In genomic region chr12:71638499-71638898, GRCh38 we compare ENCODE assay signal across 15 cellular contexts.
"Had no signal": no experiment of that assay in that cellular context is flagged by ENCODE, and none has a peak within 500 bp of the region (broad histone marks: within the 10 kb centered on the region; RNA-seq: fewer than 3 reads in every experiment).

No MANE protein-coding gene starts in this region.

- H3K4me2 ChIP-seq: neural progenitor cell had no signal

- H3K27me3 Mint-ChIP-seq: stimulated activated naive CD8-positive, alpha-beta T cell treated with anti-CD3 and anti-CD28 coated beads, Interleukin-15, amount 100 ng/mL, for 72 hours had no signal

- H3K4me1 ChIP-seq: body of pancreas, gastroesophageal sphincter, neural progenitor cell, sigmoid colon, transverse colon, vagina had no signal

- H2AFZ ChIP-seq: neural progenitor cell had no signal

- H3K9me3 Mint-ChIP-seq: neural progenitor cell; stimulated activated naive CD8-positive, alpha-beta T cell treated with anti-CD3 and anti-CD28 coated beads, Interleukin-15, amount 100 ng/mL, for 72 hours had no signal

- H3K4me3 Mint-ChIP-seq: neural progenitor cell; stimulated activated naive CD8-positive, alpha-beta T cell treated with anti-CD3 and anti-CD28 coated beads, Interleukin-15, amount 100 ng/mL, for 72 hours had no signal

- ATAC-seq: body of pancreas, gastroesophageal sphincter had no signal

- H3K9me3 ChIP-seq: body of pancreas, gastroesophageal sphincter, heart left ventricle, left lung, ovary, sigmoid colon, suprapubic skin, transverse colon, vagina had no signal

- H3K27ac Mint-ChIP-seq: neural progenitor cell had no signal

- H3K27me3 ChIP-seq: body of pancreas, gastroesophageal sphincter, heart left ventricle, left lung, neural progenitor cell, ovary, sigmoid colon, suprapubic skin, transverse colon, vagina had no signal

- H3K4me1 Mint-ChIP-seq: neural progenitor cell had no signal

- H3K36me3 ChIP-seq: ovary had no signal

- H3K27ac ChIP-seq: body of pancreas, gastroesophageal sphincter, heart left ventricle, left lung, neural progenitor cell, ovary, sigmoid colon, suprapubic skin, transverse colon, vagina had no signal

- DNase-seq: activated CD4-positive, CD25-positive, alpha-beta regulatory T cell treated with anti-CD3 and anti-CD28 coated beads, Interleukin-2, amount 50 U/mL, for 72 hours; activated CD8-positive, alpha-beta memory T cell treated with anti-CD3 and anti-CD28 coated beads for 24 hours; activated CD8-positive, alpha-beta memory T cell treated with anti-CD3 and anti-CD28 coated beads, Interleukin-2, amount 50 U/mL, for 48 hours; activated gamma-delta T cell; body of pancreas; heart left ventricle; left lung; ovary; sigmoid colon; stimulated activated naive CD8-positive, alpha-beta T cell treated with anti-CD3 and anti-CD28 coated beads, Interleukin-15, amount 100 ng/mL, for 72 hours; transverse colon had no signal

- H3K4me3 ChIP-seq: body of pancreas, gastroesophageal sphincter, heart left ventricle, left lung, neural progenitor cell, ovary, sigmoid colon, suprapubic skin, transverse colon, vagina had no signal

- H3K9ac ChIP-seq: neural progenitor cell had no signal
